In genomic region chr2:156322103-156322671, GRCh38 we compare ENCODE assay signal across 10 cellular contexts. TPM values are rescaled to one million over a fixed set of nuclear protein-coding genes. Genes with fewer than 3 reads are reported as not detected.
DNase-seq lines count a peak whose midpoint lies in the region; ATAC-seq and TF ChIP-seq lines count a peak whose summit lies in the region.
"Had no signal": no experiment of that assay in that cellular context is flagged by ENCODE, and none has a peak within 500 bp of the region (broad histone marks: within the 10 kb centered on the region; RNA-seq: fewer than 3 reads in every experiment).

No MANE protein-coding gene starts in this region.

- peaks cover 8% of the 10 kb centered on the region for H4K20me1 ChIP-seq in neural progenitor cell (ENCODE audit: low read depth)

- no peak overlapping the region for H3K27ac Mint-ChIP-seq in neural progenitor cell

- H3K36me3 ChIP-seq in ascending aorta: no peaks in the 10 kb centered on the region
- no peaks in the 10 kb centered on the region for H3K36me3 ChIP-seq in neural progenitor cell
- H3K36me3 ChIP-seq in A673 (ENCODE audit: insufficient read depth, low read length, poor library complexity, severe bottlenecking): no peaks in the 10 kb centered on the region

- H3K27ac ChIP-seq in ascending aorta: no peak overlapping the region
- no peak overlapping the region for H3K27ac ChIP-seq in neural progenitor cell
- no peak overlapping the region for H3K27ac ChIP-seq in A673 (ENCODE audit: low read depth, low read length, poor library complexity, severe bottlenecking)
- H3K27ac ChIP-seq: parathyroid adenoma had no signal

- H3K4me1 ChIP-seq in ascending aorta (peaks cover 3% of the 10 kb centered on the region in 2 donors), neural progenitor cell (no peaks in the 10 kb centered on the region), A673 (ENCODE audit: insufficient read depth, low read length, poor library complexity, severe bottlenecking) (peaks cover 5% of the 10 kb centered on the region)
- H3K4me1 ChIP-seq: parathyroid adenoma had no signal

- peaks cover 15% of the 10 kb centered on the region for H3K4me1 Mint-ChIP-seq in neural progenitor cell

- peaks cover 54% of the 10 kb centered on the region for H3K27me3 Mint-ChIP-seq in neural progenitor cell (ENCODE audit: insufficient read depth, low read depth)

- H3K9ac ChIP-seq in neural progenitor cell: no peak overlapping the region
- H3K9ac ChIP-seq: parathyroid adenoma had no signal

- H2AFZ ChIP-seq in neural progenitor cell (replicated peaks): no peak overlapping the region

- intact Hi-C loops in ascending aorta (cut with DNase I): no loop called here
- intact Hi-C loops in A673 (cut with micrococcal nuclease; ENCODE audit: unreplicated experiment): no loop called here

- peaks cover 4% of the 10 kb centered on the region for H3K9me3 Mint-ChIP-seq in neural progenitor cell

- H3K79me2 ChIP-seq in neural progenitor cell (ENCODE audit: low read depth): no peaks in the 10 kb centered on the region
- H3K79me2 ChIP-seq: parathyroid adenoma had no signal

- TF ChIP-seq CTCF in ascending aorta (IDR thresholded peaks at IDR 0.05) (no peak), neural progenitor cell (IDR thresholded peaks at IDR 0.05) (no peak), A673 (conservative IDR thresholded peaks at IDR 0.05; ENCODE audit: low read depth, low read length) (no peak)

- ATAC-seq in GM18873 (IDR thresholded peaks at IDR 0.05; ENCODE audit: low FRiP score, unreplicated experiment) (peak; percentile 64), HG02852 (IDR thresholded peaks at IDR 0.05; ENCODE audit: unreplicated experiment) (peak; percentile 67)
- ATAC-seq: HCT116 had no signal

- POLR2A ChIA-PET in A673 (lab: Charles Lee; ENCODE audit: low non-redundant PET): no interaction called here

- H3K9me3 ChIP-seq in ascending aorta: no peaks in the 10 kb centered on the region
- no peaks in the 10 kb centered on the region for H3K9me3 ChIP-seq in neural progenitor cell (ENCODE audit: low read depth)
- H3K9me3 ChIP-seq in A673 (ENCODE audit: low read depth, low read length, poor library complexity, severe bottlenecking): no peaks in the 10 kb centered on the region

- peak overlapping the region; percentile 71 for H3K4me2 ChIP-seq in neural progenitor cell

- H3F3A ChIP-seq in neural progenitor cell (ENCODE audit: low read depth): no peaks in the 10 kb centered on the region

- DNase-seq in ascending aorta (ENCODE audit: low spot score in 2 of 2): no peak
- no peak for DNase-seq in neural progenitor cell (ENCODE audit: low spot score)
- DNase-seq in anterior cingulate cortex (lab: John Stamatoyannopoulos, UW): no peak
- DNase-seq in cerebellum (ENCODE audit: low spot score): no peak
- DNase-seq in stimulated activated CD4-positive, alpha-beta T cell treated with anti-CD3 and anti-CD28 coated beads, Interleukin-4, amount 100 ng/mL, for 24 hours: no peak
- no peak for DNase-seq in A673 (ENCODE audit: low spot score)

- peak overlapping the region; percentile 68 for H3K4me3 Mint-ChIP-seq in neural progenitor cell

- BruUV-seq in A673 (replicated peaks; lab: Mats Ljungman, UMichigan): no TSS peak

- CTCF ChIA-PET in A673 (lab: Charles Lee): no interaction called here

- H3K4me3 ChIP-seq in ascending aorta: peak overlapping the region; percentile 50 to 64
- peak overlapping the region; percentile 36 for H3K4me3 ChIP-seq in neural progenitor cell
- H3K4me3 ChIP-seq in A673 (ENCODE audit: low read depth, low read length, poor library complexity, severe bottlenecking): no peak overlapping the region

- peaks cover 6% of the 10 kb centered on the region for H3K36me3 Mint-ChIP-seq in neural progenitor cell

- H3K27me3 ChIP-seq in ascending aorta (no peaks in the 10 kb centered on the region), neural progenitor cell (peaks cover 99% of the 10 kb centered on the region), A673 (replicated peaks; ENCODE audit: insufficient read depth, low read depth, low read length, poor library complexity) (peaks cover 74% of the 10 kb centered on the region)

RNA-seq across cellular contexts. Expression of gene NR4A2, which starts 10.3 kb away (rescaled TPM):
- 8.7 TPM for total RNA-seq in ascending aorta
- total RNA-seq in neural progenitor cell (ENCODE audit: low replicate concordance): 0.37 and 0.56 TPM in 2 replicates
- total RNA-seq in cerebellum: 0.45 TPM
- total RNA-seq in A673 (2021): 1.1 and 1.8 TPM in 2 replicates
